In genomic region chr9:130883479-130883878, GRCh38 we compare ENCODE assay signal across 22 cellular contexts. TPM values are rescaled to one million over a fixed set of nuclear protein-coding genes. Genes with fewer than 3 reads are reported as not detected.
DNase-seq lines count a peak whose midpoint lies in the region; ATAC-seq, FAIRE-seq and TF ChIP-seq lines count a peak whose summit lies in the region.
"Had no signal": no experiment of that assay in that cellular context is flagged by ENCODE, and none has a peak within 500 bp of the region (broad histone marks: within the 10 kb centered on the region; RNA-seq: fewer than 3 reads in every experiment).

No MANE protein-coding gene starts in this region.

- no peak for FAIRE-seq in frontal cortex (lab: Jason Lieb, UNC)
- FAIRE-seq: H54, HepG2, HTR-8/SVneo had no signal

- no peaks in the 10 kb centered on the region for H3K4me1 ChIP-seq in GM23338 (ENCODE audit: insufficient read depth)
- no peaks in the 10 kb centered on the region for H3K4me1 ChIP-seq in foreskin keratinocyte
- H3K4me1 ChIP-seq: BLaER1 had no signal

- H3K9me3 Mint-ChIP-seq in GM23338 (no peaks in the 10 kb centered on the region), WTC11 (no peaks in the 10 kb centered on the region), nephron progenitor cell (no peaks in the 10 kb centered on the region)
- H3K9me3 Mint-ChIP-seq: CD14-positive monocyte; CD8-positive, alpha-beta T cell; HFFc6; IgD-negative memory B cell had no signal

- ATAC-seq in GM23338: no peak
- no peak for ATAC-seq in WTC11
- no peak for ATAC-seq in foreskin keratinocyte
- ATAC-seq: CD8-positive, alpha-beta T cell; HCT116; HepG2 had no signal

- no peak overlapping the region for H3K4me3 Mint-ChIP-seq in GM23338
- no peak overlapping the region for H3K4me3 Mint-ChIP-seq in WTC11
- no peak overlapping the region for H3K4me3 Mint-ChIP-seq in nephron progenitor cell
- H3K4me3 Mint-ChIP-seq: CD14-positive monocyte; CD8-positive, alpha-beta T cell; HFFc6; IgD-negative memory B cell had no signal

- H3K27ac Mint-ChIP-seq in GM23338 (peak overlapping the region; percentile 84; the same call in 1 of the 2 replicates), WTC11 (peak overlapping the region; percentile 73; the same call in 1 of the 2 replicates), nephron progenitor cell (peak overlapping the region; percentile 91)
- H3K27ac Mint-ChIP-seq: CD8-positive, alpha-beta T cell; HFFc6; IgD-negative memory B cell had no signal

- POLR2A ChIA-PET in WTC11 (lab: Charles Lee): no interaction called here

- peaks cover 7% of the 10 kb centered on the region; the same call in 1 of the 3 replicates for H3K4me1 Mint-ChIP-seq in GM23338
- peaks cover 10% of the 10 kb centered on the region for H3K4me1 Mint-ChIP-seq in WTC11
- peaks cover 17% of the 10 kb centered on the region for H3K4me1 Mint-ChIP-seq in nephron progenitor cell
- H3K4me1 Mint-ChIP-seq: CD14-positive monocyte had no signal

- TF ChIP-seq CTCF in GM23338 (conservative IDR thresholded peaks at IDR 0.05; ENCODE audit: low read depth in 2 of 2) (no peak), WTC11 (IDR thresholded peaks at IDR 0.05) (no peak), nephron progenitor cell (IDR thresholded peaks at IDR 0.05) (no peak), foreskin keratinocyte (conservative IDR thresholded peaks at IDR 0.05) (no peak)

- 0 out of 2 replicates have a peak, but pooled peaks cover 6% of the 10 kb centered on the region for H4K20me1 ChIP-seq in GM23338 (replicated peaks; ENCODE audit: insufficient read depth)

- H3K27ac ChIP-seq in GM23338 (ENCODE audit: low read depth): 0 out of 2 replicates have a peak overlapping the region, but pooled peaks have one; percentile 19
- H3K27ac ChIP-seq in substantia nigra (ENCODE audit: low read depth, low read length, poor library complexity, severe bottlenecking): peak overlapping the region; percentile 33
- H3K27ac ChIP-seq in foreskin keratinocyte: no peak overlapping the region
- H3K27ac ChIP-seq: BLaER1 had no signal

- no peak for DNase-seq in GM23338 (ENCODE audit: low spot score)
- DNase-seq in WTC11 (ENCODE audit: low spot score): no peak
- no peak for DNase-seq in nephron progenitor cell
- DNase-seq in substantia nigra (lab: John Stamatoyannopoulos, UW): no peak
- no peak for DNase-seq in foreskin keratinocyte
- no peak for DNase-seq in NCI-H1436 (lab: John Stamatoyannopoulos, UW)
- no peak for DNase-seq in frontal cortex (ENCODE audit: low spot score in 2 of 2)
- DNase-seq: 8988T; Calu3; CD8-positive, alpha-beta T cell; DMS79 treated with DMSO at 0.1 percent for 48 hours; GF-D8; HFFc6 had no signal

- no peak overlapping the region for H2AFZ ChIP-seq in GM23338

- CTCF ChIA-PET in WTC11 (lab: Charles Lee): interaction anchor here (1.1 to 4.3 kb wide), 3 partner anchors 17 to 115 kb away, joined by 3 to 24 read pairs (median 12); no protein-coding TSS in a partner anchor

- no peak overlapping the region for H3K4me2 ChIP-seq in GM23338
- H3K4me2 ChIP-seq: BLaER1 had no signal

- H3K36me3 Mint-ChIP-seq in GM23338 (ENCODE audit: low read depth): peaks cover 79% of the 10 kb centered on the region
- H3K36me3 Mint-ChIP-seq in WTC11: peaks cover 65% of the 10 kb centered on the region
- peaks cover 75% of the 10 kb centered on the region for H3K36me3 Mint-ChIP-seq in nephron progenitor cell (ENCODE audit: low read depth)

- H3K27me3 ChIP-seq in GM23338 (ENCODE audit: insufficient read depth): no peaks in the 10 kb centered on the region
- no peaks in the 10 kb centered on the region for H3K27me3 ChIP-seq in foreskin keratinocyte

- H3K27me3 Mint-ChIP-seq in GM23338 (ENCODE audit: insufficient read depth, low read depth, poor library complexity) (peaks cover 6% of the 10 kb centered on the region), WTC11 (ENCODE audit: low read depth) (no peaks in the 10 kb centered on the region), nephron progenitor cell (ENCODE audit: low read depth, poor library complexity) (no peaks in the 10 kb centered on the region)
- H3K27me3 Mint-ChIP-seq: IgD-negative memory B cell had no signal

- no peaks in the 10 kb centered on the region for H3F3A ChIP-seq in GM23338 (replicated peaks; ENCODE audit: low read depth)

- H3K4me3 ChIP-seq in GM23338: no peak overlapping the region
- H3K4me3 ChIP-seq: BLaER1 had no signal

- H3K9me2 ChIP-seq in GM23338 (ENCODE audit: insufficient read depth): no peaks in the 10 kb centered on the region

- H3K79me2 ChIP-seq in GM23338 (replicated peaks; ENCODE audit: insufficient read depth): no peaks in the 10 kb centered on the region

- H3K36me3 ChIP-seq in GM23338 (ENCODE audit: insufficient read depth): peaks cover 56% of the 10 kb centered on the region

TF ChIP-seq in GM23338, 12 proteins besides CTCF, POLR2A, EP300 and RAD21 (continues in another document):
- no peak for TF ChIP-seq STAT1 (IDR thresholded peaks at IDR 0.05; ENCODE audit: unreplicated experiment)
- no peak for TF ChIP-seq ZNF114 (CRISPR knock-in tag; IDR thresholded peaks at IDR 0.05)
- no peak for TF ChIP-seq EZH2phosphoT487 (IDR thresholded peaks at IDR 0.05; ENCODE audit: unreplicated experiment)
- no peak for TF ChIP-seq ZNF331 (CRISPR knock-in tag; IDR thresholded peaks at IDR 0.05; ENCODE audit: low read depth)
- no peak for TF ChIP-seq NANOG (IDR thresholded peaks at IDR 0.05; ENCODE audit: borderline replicate concordance)
- TF ChIP-seq JUNB (IDR thresholded peaks at IDR 0.05; ENCODE audit: unreplicated experiment): no peak
- TF ChIP-seq EZH2 (IDR thresholded peaks at IDR 0.05; ENCODE audit: low read depth, unreplicated experiment): no peak
- TF ChIP-seq ETS1 (IDR thresholded peaks at IDR 0.05): no peak
- no peak for TF ChIP-seq CREB1 (CRISPR knock-in tag; IDR thresholded peaks at IDR 0.05; ENCODE audit: low read depth)

TF ChIP-seq in WTC11, 78 proteins besides CTCF, POLR2A, EP300 and RAD21 (continues in another document):
- TF ChIP-seq STAT6 (CRISPR knock-in tag; conservative IDR thresholded peaks at IDR 0.05; ENCODE audit: low read depth) (no peak), ATF2 (CRISPR knock-in tag; IDR thresholded peaks at IDR 0.05; ENCODE audit: borderline replicate concordance, low read depth) (no peak), GRHL2 (CRISPR knock-in tag; IDR thresholded peaks at IDR 0.05; ENCODE audit: insufficient replicate concordance, severe bottlenecking) (no peak), PRRX2 (CRISPR knock-in tag; IDR thresholded peaks at IDR 0.05) (no peak), NR1H2 (CRISPR knock-in tag; IDR thresholded peaks at IDR 0.05) (no peak), ZNF121 (CRISPR knock-in tag; IDR thresholded peaks at IDR 0.05) (no peak)

RNA-seq across cellular contexts. Expression of gene QRFP, which starts 13.1 kb away (rescaled TPM):
- not detected in 2 replicates for total RNA-seq in GM23338 (2014; rRNA removed; shearing (Covaris generic))
- polyA plus RNA-seq in GM23338 (2016; fragmentation: Nextera tagmentation; extraction: Ambion mirVana): not detected in 2 replicates
- total RNA-seq in WTC11 (2021): not detected in 3 replicates
- total RNA-seq in foreskin keratinocyte: not detected in 2 replicates
- polyA plus RNA-seq in foreskin keratinocyte: not detected in 2 replicates
- total RNA-seq in frontal cortex: under 0.01 TPM
- total RNA-seq: A673; Calu3; CD8-positive, alpha-beta T cell; HepG2; HFFc6 had no signal
- polyA plus RNA-seq: AG04450, HepG2, IgD-negative memory B cell had no signal

RNA-seq across cellular contexts. Expression of gene ABL1, which starts 48.4 kb away (rescaled TPM):
- total RNA-seq in GM23338 (2014; rRNA removed; shearing (Covaris generic)): 80.4 and 85.1 TPM in 2 replicates
- polyA plus RNA-seq in GM23338 (2016; fragmentation: Nextera tagmentation; extraction: Ambion mirVana) (20.7 and 23.4 TPM in 2 replicates), foreskin keratinocyte (13.2 and 13.3 TPM in 2 replicates)
- total RNA-seq in WTC11 (2021) (87.5 to 104 TPM (median 89.1 TPM) in 3 replicates), foreskin keratinocyte (34.1 and 35.0 TPM in 2 replicates), frontal cortex (21.6 TPM)

RNA-seq across cellular contexts. Expression of gene FIBCD1, which starts 55.6 kb away (rescaled TPM):
- 4.4 and 15.5 TPM in 2 replicates for total RNA-seq in GM23338 (2014; rRNA removed; shearing (Covaris generic))
- polyA plus RNA-seq in GM23338 (2016; fragmentation: Nextera tagmentation; extraction: Ambion mirVana) (5.6 and 9.0 TPM in 2 replicates), foreskin keratinocyte (2.6 and 3.4 TPM in 2 replicates)
- total RNA-seq in WTC11 (2021) (6.6 to 9.1 TPM (median 8.8 TPM) in 3 replicates), foreskin keratinocyte (1.2 and 2.7 TPM in 2 replicates), frontal cortex (0.82 TPM)
- total RNA-seq: CD8-positive, alpha-beta T cell had no signal
- polyA plus RNA-seq: CD14-positive monocyte, IgD-negative memory B cell had no signal
